ENCODE assay signal across 9 cellular contexts in genomic region chr15:54850101-54850500, GRCh38.
"Had no signal": no experiment of that assay in that cellular context is flagged by ENCODE, and none has a peak within 500 bp of the region (broad histone marks: within the 10 kb centered on the region; RNA-seq: fewer than 3 reads in every experiment).

No MANE protein-coding gene starts in this region.

- DNase-seq: GM23248, GOT3, H7, H9, HCEC 1CT, HFFc6 had no signal

- ATAC-seq: GM23338, HCT116 had no signal

- H3K36me3 ChIP-seq: HAP-1 had no signal

- H3K4me3 ChIP-seq: GM23248, GM23338, HAP-1 had no signal

- H3K27ac ChIP-seq: GM23248 had no signal

- H3K4me1 ChIP-seq: HAP-1 had no signal

- H3K9me3 ChIP-seq: HAP-1 had no signal
